Comparison of ENCODE assay signal across 7 cellular contexts in the genomic region with DNA sequence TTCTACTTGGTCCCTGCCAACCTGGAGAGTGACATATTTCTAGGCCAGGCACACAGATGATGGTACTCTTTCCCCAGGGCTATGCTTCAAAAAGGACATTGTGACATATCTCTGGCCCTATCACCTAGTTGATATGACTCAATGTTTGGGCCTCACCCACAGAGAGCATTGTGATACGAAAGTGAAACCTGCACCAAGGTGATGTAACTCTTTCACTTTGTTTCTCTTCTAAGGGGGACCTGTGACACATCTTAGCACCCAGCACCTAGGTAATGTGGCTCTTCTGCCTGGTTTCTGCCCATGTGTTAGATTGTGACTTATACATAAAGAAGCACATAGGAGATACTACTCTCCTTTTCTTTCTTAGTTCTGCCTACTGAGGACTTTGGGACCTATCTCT.
DNase-seq lines count a peak whose midpoint lies in the region; ATAC-seq and TF ChIP-seq lines count a peak whose summit lies in the region.
"Not testable (repeated sequence)": the region's sequence is repeated elsewhere in the genome, so short reads cannot be mapped to it uniquely, and the experiment has no call there.

No MANE protein-coding gene starts in this region.

- H3K27ac Mint-ChIP-seq in activated CD4-positive, alpha-beta T cell treated with anti-CD3 and anti-CD28 coated beads for 36 hours = not testable (repeated sequence)

- not testable (repeated sequence) for H3K4me1 ChIP-seq in body of pancreas

- not testable (repeated sequence) for H3K36me3 Mint-ChIP-seq in activated CD4-positive, alpha-beta T cell treated with anti-CD3 and anti-CD28 coated beads for 36 hours (ENCODE audit: low read depth)

- POLR2A ChIA-PET in activated CD4-positive, alpha-beta T cell treated with anti-CD3 and anti-CD28 coated beads for 36 hours (lab: Charles Lee) = not testable (repeated sequence)

- H3K27ac ChIP-seq in body of pancreas = not testable (repeated sequence)

- H3K4me3 Mint-ChIP-seq in activated CD4-positive, alpha-beta T cell treated with anti-CD3 and anti-CD28 coated beads for 36 hours = not testable (repeated sequence)

- H3K27me3 Mint-ChIP-seq in activated CD4-positive, alpha-beta T cell treated with anti-CD3 and anti-CD28 coated beads for 36 hours = not testable (repeated sequence)

- intact Hi-C loops in activated CD4-positive, alpha-beta T cell treated with anti-CD3 and anti-CD28 coated beads for 36 hours (cut with DNase I, micrococcal nuclease); body of pancreas (cut with DNase I): not testable (repeated sequence)

- H3K9me3 ChIP-seq in body of pancreas = not testable (repeated sequence)

- not testable (repeated sequence) for H3K4me1 Mint-ChIP-seq in activated CD4-positive, alpha-beta T cell treated with anti-CD3 and anti-CD28 coated beads for 36 hours

- CTCF ChIA-PET in activated CD4-positive, alpha-beta T cell treated with anti-CD3 and anti-CD28 coated beads for 36 hours (lab: Charles Lee) = not testable (repeated sequence)

- not testable (repeated sequence) for H3K27me3 ChIP-seq in body of pancreas

- not testable (repeated sequence) for H3K4me3 ChIP-seq in body of pancreas

- H3K9me3 Mint-ChIP-seq in activated CD4-positive, alpha-beta T cell treated with anti-CD3 and anti-CD28 coated beads for 36 hours (ENCODE audit: low read depth) = not testable (repeated sequence)

- DNase-seq in activated CD4-positive, alpha-beta T cell treated with anti-CD3 and anti-CD28 coated beads for 36 hours; body of pancreas: not testable (repeated sequence)

- H3K36me3 ChIP-seq in body of pancreas (replicated peaks in 1 of 2; ENCODE audit: insufficient read depth in 1 of 2, low read depth in 2 of 2) = not testable (repeated sequence)

- ATAC-seq in GM19452 (IDR thresholded peaks at IDR 0.05; ENCODE audit: unreplicated experiment) (peak; percentile 95), GM21737 (IDR thresholded peaks at IDR 0.05; ENCODE audit: unreplicated experiment) (peak; percentile 92), HG02798 (IDR thresholded peaks at IDR 0.05; ENCODE audit: poor library complexity, unreplicated experiment) (peak; percentile 99), HG03066 (IDR thresholded peaks at IDR 0.05; ENCODE audit: low read depth, unreplicated experiment) (peak; percentile 91), HG03457 (IDR thresholded peaks at IDR 0.05; ENCODE audit: unreplicated experiment) (peak; percentile 99), body of pancreas (peak; percentile 65)
- peak; percentile 87 for ATAC-seq in activated CD4-positive, alpha-beta T cell treated with anti-CD3 and anti-CD28 coated beads for 36 hours

- WGBS in body of pancreas, 2 donors = no CpG with 5 or more reads among the region's 1 CpG

- not testable (repeated sequence) for TF ChIP-seq CTCF in body of pancreas (IDR thresholded peaks at IDR 0.05)

- TF ChIP-seq POLR2A in body of pancreas (IDR thresholded peaks at IDR 0.05) = not testable (repeated sequence)
